In genomic region chr3:31275038-31275562, GRCh38 we compare ENCODE assay signal across 1 cellular context.
TF ChIP-seq lines count a peak whose summit lies in the region.

No MANE protein-coding gene starts in this region.

TF ChIP-seq in HepG2, 621 proteins besides CTCF, POLR2A, EP300 and RAD21 (continued from another document and continues in another):
- TF ChIP-seq, protein P1, sequence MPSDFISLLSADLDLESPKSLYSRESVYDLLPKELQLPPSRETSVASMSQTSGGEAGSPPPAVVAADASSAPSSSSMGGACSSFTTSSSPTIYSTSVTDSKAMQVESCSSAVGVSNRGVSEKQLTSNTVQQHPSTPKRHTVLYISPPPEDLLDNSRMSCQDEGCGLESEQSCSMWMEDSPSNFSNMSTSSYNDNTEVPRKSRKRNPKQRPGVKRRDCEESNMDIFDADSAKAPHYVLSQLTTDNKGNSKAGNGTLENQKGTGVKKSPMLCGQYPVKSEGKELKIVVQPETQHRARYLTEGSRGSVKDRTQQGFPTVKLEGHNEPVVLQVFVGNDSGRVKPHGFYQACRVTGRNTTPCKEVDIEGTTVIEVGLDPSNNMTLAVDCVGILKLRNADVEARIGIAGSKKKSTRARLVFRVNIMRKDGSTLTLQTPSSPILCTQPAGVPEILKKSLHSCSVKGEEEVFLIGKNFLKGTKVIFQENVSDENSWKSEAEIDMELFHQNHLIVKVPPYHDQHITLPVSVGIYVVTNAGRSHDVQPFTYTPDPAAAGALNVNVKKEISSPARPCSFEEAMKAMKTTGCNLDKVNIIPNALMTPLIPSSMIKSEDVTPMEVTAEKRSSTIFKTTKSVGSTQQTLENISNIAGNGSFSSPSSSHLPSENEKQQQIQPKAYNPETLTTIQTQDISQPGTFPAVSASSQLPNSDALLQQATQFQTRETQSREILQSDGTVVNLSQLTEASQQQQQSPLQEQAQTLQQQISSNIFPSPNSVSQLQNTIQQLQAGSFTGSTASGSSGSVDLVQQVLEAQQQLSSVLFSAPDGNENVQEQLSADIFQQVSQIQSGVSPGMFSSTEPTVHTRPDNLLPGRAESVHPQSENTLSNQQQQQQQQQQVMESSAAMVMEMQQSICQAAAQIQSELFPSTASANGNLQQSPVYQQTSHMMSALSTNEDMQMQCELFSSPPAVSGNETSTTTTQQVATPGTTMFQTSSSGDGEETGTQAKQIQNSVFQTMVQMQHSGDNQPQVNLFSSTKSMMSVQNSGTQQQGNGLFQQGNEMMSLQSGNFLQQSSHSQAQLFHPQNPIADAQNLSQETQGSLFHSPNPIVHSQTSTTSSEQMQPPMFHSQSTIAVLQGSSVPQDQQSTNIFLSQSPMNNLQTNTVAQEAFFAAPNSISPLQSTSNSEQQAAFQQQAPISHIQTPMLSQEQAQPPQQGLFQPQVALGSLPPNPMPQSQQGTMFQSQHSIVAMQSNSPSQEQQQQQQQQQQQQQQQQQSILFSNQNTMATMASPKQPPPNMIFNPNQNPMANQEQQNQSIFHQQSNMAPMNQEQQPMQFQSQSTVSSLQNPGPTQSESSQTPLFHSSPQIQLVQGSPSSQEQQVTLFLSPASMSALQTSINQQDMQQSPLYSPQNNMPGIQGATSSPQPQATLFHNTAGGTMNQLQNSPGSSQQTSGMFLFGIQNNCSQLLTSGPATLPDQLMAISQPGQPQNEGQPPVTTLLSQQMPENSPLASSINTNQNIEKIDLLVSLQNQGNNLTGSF (CRISPR knock-in tag; IDR thresholded peaks at IDR 0.05) = no peak
- no peak for TF ChIP-seq ZNF724P (CRISPR knock-in tag; IDR thresholded peaks at IDR 0.05; ENCODE audit: borderline replicate concordance)
- TF ChIP-seq, protein P2, sequence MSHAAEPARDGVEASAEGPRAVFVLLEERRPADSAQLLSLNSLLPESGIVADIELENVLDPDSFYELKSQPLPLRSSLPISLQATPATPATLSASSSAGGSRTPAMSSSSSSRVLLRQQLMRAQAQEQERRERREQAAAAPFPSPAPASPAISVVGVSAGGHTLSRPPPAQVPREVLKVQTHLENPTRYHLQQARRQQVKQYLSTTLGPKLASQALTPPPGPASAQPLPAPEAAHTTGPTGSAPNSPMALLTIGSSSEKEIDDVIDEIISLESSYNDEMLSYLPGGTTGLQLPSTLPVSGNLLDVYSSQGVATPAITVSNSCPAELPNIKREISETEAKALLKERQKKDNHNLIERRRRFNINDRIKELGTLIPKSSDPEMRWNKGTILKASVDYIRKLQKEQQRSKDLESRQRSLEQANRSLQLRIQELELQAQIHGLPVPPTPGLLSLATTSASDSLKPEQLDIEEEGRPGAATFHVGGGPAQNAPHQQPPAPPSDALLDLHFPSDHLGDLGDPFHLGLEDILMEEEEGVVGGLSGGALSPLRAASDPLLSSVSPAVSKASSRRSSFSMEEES (CRISPR knock-in tag; IDR thresholded peaks at IDR 0.05) = no peak
- TF ChIP-seq, protein P3, sequence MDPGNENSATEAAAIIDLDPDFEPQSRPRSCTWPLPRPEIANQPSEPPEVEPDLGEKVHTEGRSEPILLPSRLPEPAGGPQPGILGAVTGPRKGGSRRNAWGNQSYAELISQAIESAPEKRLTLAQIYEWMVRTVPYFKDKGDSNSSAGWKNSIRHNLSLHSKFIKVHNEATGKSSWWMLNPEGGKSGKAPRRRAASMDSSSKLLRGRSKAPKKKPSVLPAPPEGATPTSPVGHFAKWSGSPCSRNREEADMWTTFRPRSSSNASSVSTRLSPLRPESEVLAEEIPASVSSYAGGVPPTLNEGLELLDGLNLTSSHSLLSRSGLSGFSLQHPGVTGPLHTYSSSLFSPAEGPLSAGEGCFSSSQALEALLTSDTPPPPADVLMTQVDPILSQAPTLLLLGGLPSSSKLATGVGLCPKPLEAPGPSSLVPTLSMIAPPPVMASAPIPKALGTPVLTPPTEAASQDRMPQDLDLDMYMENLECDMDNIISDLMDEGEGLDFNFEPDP (CRISPR knock-in tag; conservative IDR thresholded peaks at IDR 0.05) = no peak
- TF ChIP-seq PRPF4 (IDR thresholded peaks at IDR 0.05; ENCODE audit: low read depth, low read length, poor library complexity, severe bottlenecking) = no peak
- TF ChIP-seq, protein P4, sequence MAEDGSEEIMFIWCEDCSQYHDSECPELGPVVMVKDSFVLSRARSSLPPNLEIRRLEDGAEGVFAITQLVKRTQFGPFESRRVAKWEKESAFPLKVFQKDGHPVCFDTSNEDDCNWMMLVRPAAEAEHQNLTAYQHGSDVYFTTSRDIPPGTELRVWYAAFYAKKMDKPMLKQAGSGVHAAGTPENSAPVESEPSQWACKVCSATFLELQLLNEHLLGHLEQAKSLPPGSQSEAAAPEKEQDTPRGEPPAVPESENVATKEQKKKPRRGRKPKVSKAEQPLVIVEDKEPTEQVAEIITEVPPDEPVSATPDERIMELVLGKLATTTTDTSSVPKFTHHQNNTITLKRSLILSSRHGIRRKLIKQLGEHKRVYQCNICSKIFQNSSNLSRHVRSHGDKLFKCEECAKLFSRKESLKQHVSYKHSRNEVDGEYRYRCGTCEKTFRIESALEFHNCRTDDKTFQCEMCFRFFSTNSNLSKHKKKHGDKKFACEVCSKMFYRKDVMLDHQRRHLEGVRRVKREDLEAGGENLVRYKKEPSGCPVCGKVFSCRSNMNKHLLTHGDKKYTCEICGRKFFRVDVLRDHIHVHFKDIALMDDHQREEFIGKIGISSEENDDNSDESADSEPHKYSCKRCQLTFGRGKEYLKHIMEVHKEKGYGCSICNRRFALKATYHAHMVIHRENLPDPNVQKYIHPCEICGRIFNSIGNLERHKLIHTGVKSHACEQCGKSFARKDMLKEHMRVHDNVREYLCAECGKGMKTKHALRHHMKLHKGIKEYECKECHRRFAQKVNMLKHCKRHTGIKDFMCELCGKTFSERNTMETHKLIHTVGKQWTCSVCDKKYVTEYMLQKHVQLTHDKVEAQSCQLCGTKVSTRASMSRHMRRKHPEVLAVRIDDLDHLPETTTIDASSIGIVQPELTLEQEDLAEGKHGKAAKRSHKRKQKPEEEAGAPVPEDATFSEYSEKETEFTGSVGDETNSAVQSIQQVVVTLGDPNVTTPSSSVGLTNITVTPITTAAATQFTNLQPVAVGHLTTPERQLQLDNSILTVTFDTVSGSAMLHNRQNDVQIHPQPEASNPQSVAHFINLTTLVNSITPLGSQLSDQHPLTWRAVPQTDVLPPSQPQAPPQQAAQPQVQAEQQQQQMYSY (CRISPR knock-in tag; IDR thresholded peaks at IDR 0.05) = no peak
- TF ChIP-seq ZNF430 (CRISPR knock-in tag; IDR thresholded peaks at IDR 0.05) = no peak
- TF ChIP-seq, protein P5, sequence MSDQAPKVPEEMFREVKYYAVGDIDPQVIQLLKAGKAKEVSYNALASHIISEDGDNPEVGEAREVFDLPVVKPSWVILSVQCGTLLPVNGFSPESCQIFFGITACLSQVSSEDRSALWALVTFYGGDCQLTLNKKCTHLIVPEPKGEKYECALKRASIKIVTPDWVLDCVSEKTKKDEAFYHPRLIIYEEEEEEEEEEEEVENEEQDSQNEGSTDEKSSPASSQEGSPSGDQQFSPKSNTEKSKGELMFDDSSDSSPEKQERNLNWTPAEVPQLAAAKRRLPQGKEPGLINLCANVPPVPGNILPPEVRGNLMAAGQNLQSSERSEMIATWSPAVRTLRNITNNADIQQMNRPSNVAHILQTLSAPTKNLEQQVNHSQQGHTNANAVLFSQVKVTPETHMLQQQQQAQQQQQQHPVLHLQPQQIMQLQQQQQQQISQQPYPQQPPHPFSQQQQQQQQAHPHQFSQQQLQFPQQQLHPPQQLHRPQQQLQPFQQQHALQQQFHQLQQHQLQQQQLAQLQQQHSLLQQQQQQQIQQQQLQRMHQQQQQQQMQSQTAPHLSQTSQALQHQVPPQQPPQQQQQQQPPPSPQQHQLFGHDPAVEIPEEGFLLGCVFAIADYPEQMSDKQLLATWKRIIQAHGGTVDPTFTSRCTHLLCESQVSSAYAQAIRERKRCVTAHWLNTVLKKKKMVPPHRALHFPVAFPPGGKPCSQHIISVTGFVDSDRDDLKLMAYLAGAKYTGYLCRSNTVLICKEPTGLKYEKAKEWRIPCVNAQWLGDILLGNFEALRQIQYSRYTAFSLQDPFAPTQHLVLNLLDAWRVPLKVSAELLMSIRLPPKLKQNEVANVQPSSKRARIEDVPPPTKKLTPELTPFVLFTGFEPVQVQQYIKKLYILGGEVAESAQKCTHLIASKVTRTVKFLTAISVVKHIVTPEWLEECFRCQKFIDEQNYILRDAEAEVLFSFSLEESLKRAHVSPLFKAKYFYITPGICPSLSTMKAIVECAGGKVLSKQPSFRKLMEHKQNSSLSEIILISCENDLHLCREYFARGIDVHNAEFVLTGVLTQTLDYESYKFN (CRISPR knock-in tag; conservative IDR thresholded peaks at IDR 0.05) = peak; percentile 72
- no peak for TF ChIP-seq NFATC3 (CRISPR knock-in tag; IDR thresholded peaks at IDR 0.05)
- no peak for TF ChIP-seq ELF4 (CRISPR knock-in tag; IDR thresholded peaks at IDR 0.05; ENCODE audit: borderline replicate concordance)
- TF ChIP-seq ZNF770 (CRISPR knock-in tag; IDR thresholded peaks at IDR 0.05) = no peak
- no peak for TF ChIP-seq ZNF674 (CRISPR knock-in tag; IDR thresholded peaks at IDR 0.05; ENCODE audit: low read depth)
- TF ChIP-seq, protein P6, sequence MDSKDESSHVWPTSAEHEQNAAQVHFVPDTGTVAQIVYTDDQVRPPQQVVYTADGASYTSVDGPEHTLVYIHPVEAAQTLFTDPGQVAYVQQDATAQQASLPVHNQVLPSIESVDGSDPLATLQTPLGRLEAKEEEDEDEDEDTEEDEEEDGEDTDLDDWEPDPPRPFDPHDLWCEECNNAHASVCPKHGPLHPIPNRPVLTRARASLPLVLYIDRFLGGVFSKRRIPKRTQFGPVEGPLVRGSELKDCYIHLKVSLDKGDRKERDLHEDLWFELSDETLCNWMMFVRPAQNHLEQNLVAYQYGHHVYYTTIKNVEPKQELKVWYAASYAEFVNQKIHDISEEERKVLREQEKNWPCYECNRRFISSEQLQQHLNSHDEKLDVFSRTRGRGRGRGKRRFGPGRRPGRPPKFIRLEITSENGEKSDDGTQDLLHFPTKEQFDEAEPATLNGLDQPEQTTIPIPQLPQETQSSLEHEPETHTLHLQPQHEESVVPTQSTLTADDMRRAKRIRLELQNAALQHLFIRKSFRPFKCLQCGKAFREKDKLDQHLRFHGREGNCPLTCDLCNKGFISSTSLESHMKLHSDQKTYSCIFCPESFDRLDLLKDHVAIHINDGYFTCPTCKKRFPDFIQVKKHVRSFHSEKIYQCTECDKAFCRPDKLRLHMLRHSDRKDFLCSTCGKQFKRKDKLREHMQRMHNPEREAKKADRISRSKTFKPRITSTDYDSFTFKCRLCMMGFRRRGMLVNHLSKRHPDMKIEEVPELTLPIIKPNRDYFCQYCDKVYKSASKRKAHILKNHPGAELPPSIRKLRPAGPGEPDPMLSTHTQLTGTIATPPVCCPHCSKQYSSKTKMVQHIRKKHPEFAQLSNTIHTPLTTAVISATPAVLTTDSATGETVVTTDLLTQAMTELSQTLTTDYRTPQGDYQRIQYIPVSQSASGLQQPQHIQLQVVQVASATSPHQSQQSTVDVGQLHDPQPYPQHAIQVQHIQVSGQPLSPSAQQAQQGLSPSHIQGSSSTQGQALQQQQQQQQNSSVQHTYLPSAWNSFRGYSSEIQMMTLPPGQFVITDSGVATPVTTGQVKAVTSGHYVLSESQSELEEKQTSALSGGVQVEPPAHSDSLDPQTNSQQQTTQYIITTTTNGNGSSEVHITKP (CRISPR knock-in tag; IDR thresholded peaks at IDR 0.05; ENCODE audit: low read depth) = peak; percentile 68; the same call in 1 of the 2 replicates
- no peak for TF ChIP-seq ZNF337 (CRISPR knock-in tag; IDR thresholded peaks at IDR 0.05; ENCODE audit: borderline replicate concordance, low read depth)
- TF ChIP-seq ZNF274 (CRISPR knock-in tag; IDR thresholded peaks at IDR 0.05) = no peak
- peak; percentile 49 for TF ChIP-seq ELF3 (CRISPR knock-in tag; IDR thresholded peaks at IDR 0.05)
- no peak for TF ChIP-seq IRF2 (CRISPR knock-in tag; IDR thresholded peaks at IDR 0.05)
- no peak for TF ChIP-seq HOXA7 (CRISPR knock-in tag; IDR thresholded peaks at IDR 0.05)
- no peak for TF ChIP-seq ZNF577 (CRISPR knock-in tag; IDR thresholded peaks at IDR 0.05; ENCODE audit: borderline replicate concordance, low read depth)
- no peak for TF ChIP-seq JDP2 (CRISPR knock-in tag; IDR thresholded peaks at IDR 0.05; ENCODE audit: borderline replicate concordance)
- TF ChIP-seq ASH2L (IDR thresholded peaks at IDR 0.05; ENCODE audit: insufficient read length, low read depth, low read length) = peak; percentile 48
- no peak for TF ChIP-seq MIER3 (CRISPR knock-in tag; IDR thresholded peaks at IDR 0.05; ENCODE audit: borderline replicate concordance)
- no peak for TF ChIP-seq SIN3A (IDR thresholded peaks at IDR 0.05; ENCODE audit: borderline replicate concordance, low read depth, low read length)
- TF ChIP-seq EHMT2 (IDR thresholded peaks at IDR 0.05; ENCODE audit: borderline replicate concordance, low read depth, low read length) = peak; percentile 56; the same call in 1 of the 2 replicates
- TF ChIP-seq FOXK1 (CRISPR knock-in tag; IDR thresholded peaks at IDR 0.05; ENCODE audit: borderline replicate concordance, low read depth) = peak; percentile 77
- TF ChIP-seq FOXA3 (CRISPR knock-in tag; IDR thresholded peaks at IDR 0.05) = peak; percentile 81
- no peak for TF ChIP-seq FOSL1 (CRISPR knock-in tag; IDR thresholded peaks at IDR 0.05; ENCODE audit: borderline replicate concordance)
- no peak for TF ChIP-seq U2AF2 (IDR thresholded peaks at IDR 0.05; ENCODE audit: low read depth, low read length)
- TF ChIP-seq MLXIP (CRISPR knock-in tag; IDR thresholded peaks at IDR 0.05; ENCODE audit: borderline replicate concordance) = no peak
- peak; percentile 57 for TF ChIP-seq TEAD3 (CRISPR knock-in tag; optimal IDR thresholded peaks at IDR 0.05; ENCODE audit: borderline replicate concordance)
